19 cellular contexts compared by ENCODE assay signal in genomic region chr7:37047260-37047659, GRCh38.
"Had no signal": no experiment of that assay in that cellular context is flagged by ENCODE, and none has a peak within 500 bp of the region (broad histone marks: within the 10 kb centered on the region; RNA-seq: fewer than 3 reads in every experiment).

No MANE protein-coding gene starts in this region.

- H3K36me3 ChIP-seq: brain microvascular endothelial cell, stomach, thoracic aorta had no signal

- H3K27ac Mint-ChIP-seq: activated B cell treated with CpG ODN at 0.5 μM for 24 hours, T-helper 17 cell had no signal

- H3K9me3 Mint-ChIP-seq: activated B cell treated with CpG ODN at 0.5 μM for 24 hours; activated T-cell treated with anti-CD3 and anti-CD28 coated beads, Interleukin-2, amount 50 U/mL, for 72 hours; central memory CD8-positive, alpha-beta T cell had no signal

- H3K4me3 Mint-ChIP-seq: activated B cell treated with CpG ODN at 0.5 μM for 24 hours; activated T-cell treated with anti-CD3 and anti-CD28 coated beads, Interleukin-2, amount 50 U/mL, for 72 hours; central memory CD8-positive, alpha-beta T cell; T-helper 17 cell had no signal

- H3K27ac ChIP-seq: brain microvascular endothelial cell, epithelial cell of prostate, parathyroid adenoma, thoracic aorta had no signal

- H3K4me1 ChIP-seq: stomach had no signal

- H3K79me2 ChIP-seq: parathyroid adenoma had no signal

- H3K4me3 ChIP-seq: lung, stomach, thoracic aorta had no signal

- H3K9me3 ChIP-seq: stomach, thoracic aorta had no signal

- H3K27me3 ChIP-seq: brain microvascular endothelial cell, stomach had no signal

- ATAC-seq: activated T-cell treated with anti-CD3 and anti-CD28 coated beads, Interleukin-2, amount 50 U/mL, for 72 hours; T-helper 17 cell had no signal

- DNase-seq: activated B cell treated with CpG ODN at 0.5 μM for 24 hours; activated CD4-positive, alpha-beta T cell treated with anti-CD3 and anti-CD28 coated beads for 48 hours; activated CD8-positive, alpha-beta memory T cell treated with anti-CD3 and anti-CD28 coated beads, Interleukin-2, amount 50 U/mL, for 48 hours; activated T-cell treated with anti-CD3 and anti-CD28 coated beads, Interleukin-2, amount 50 U/mL, for 72 hours; anterior cingulate cortex; brain microvascular endothelial cell; cortex of kidney; effector memory CD4-positive, alpha-beta T cell; foreskin melanocyte; head of caudate nucleus; stimulated activated CD4-positive, alpha-beta T cell treated with anti-CD3 and anti-CD28 coated beads, Interleukin-12 subunit alpha, Interleukin-12 subunit beta, amount 100 ng/mL, for 4 hours; stimulated activated CD4-positive, alpha-beta T cell treated with anti-CD3 and anti-CD28 coated beads, Interleukin-2, amount 100 ng/mL, for 24 hours; stomach; T-helper 17 cell had no signal

- H3K9ac ChIP-seq: parathyroid adenoma had no signal

- H3K27me3 Mint-ChIP-seq: activated B cell treated with CpG ODN at 0.5 μM for 24 hours; central memory CD8-positive, alpha-beta T cell; T-helper 17 cell had no signal
